ENCODE assay signal across 1 cellular context in the genomic region with DNA sequence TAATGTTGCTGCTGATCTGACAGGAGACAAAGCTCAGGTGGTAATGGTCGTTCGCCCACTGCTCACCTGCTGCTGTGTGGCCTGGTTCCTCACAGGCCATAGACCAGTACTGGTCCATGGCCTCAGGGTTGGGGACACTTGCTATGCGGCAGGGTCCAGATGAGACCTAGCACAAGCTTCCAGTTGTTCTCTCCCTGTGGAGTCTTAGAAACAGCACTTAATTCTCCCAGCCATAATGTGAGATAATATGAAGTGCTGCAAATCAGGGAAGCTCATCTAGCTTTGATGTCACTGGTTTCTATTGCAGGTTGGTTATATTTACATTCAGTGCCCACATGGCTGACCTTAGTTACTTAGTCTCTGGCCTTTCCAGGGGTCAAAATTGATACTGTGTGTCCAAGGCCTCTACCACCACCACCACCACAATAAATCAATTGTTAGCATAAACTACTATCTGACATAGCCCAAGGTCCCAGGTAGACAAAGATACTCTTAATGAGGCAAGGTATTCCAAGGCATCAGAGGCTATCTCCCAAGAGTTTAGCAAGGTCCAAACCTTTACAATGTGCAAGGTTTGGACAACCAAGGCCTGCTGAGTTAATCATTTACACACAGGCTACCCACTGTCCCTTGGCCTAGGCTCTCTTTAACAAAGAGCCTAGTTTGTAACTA.
A peak's percentile ranks its signal among the peaks of the same experiment; 100 is the strongest.
TF ChIP-seq lines count a peak whose summit lies in the region.

No MANE protein-coding gene starts in this region.

TF ChIP-seq in HepG2, 621 proteins besides CTCF, POLR2A, EP300 and RAD21 (continued from another document and continues in another):
- TF ChIP-seq, protein P1, sequence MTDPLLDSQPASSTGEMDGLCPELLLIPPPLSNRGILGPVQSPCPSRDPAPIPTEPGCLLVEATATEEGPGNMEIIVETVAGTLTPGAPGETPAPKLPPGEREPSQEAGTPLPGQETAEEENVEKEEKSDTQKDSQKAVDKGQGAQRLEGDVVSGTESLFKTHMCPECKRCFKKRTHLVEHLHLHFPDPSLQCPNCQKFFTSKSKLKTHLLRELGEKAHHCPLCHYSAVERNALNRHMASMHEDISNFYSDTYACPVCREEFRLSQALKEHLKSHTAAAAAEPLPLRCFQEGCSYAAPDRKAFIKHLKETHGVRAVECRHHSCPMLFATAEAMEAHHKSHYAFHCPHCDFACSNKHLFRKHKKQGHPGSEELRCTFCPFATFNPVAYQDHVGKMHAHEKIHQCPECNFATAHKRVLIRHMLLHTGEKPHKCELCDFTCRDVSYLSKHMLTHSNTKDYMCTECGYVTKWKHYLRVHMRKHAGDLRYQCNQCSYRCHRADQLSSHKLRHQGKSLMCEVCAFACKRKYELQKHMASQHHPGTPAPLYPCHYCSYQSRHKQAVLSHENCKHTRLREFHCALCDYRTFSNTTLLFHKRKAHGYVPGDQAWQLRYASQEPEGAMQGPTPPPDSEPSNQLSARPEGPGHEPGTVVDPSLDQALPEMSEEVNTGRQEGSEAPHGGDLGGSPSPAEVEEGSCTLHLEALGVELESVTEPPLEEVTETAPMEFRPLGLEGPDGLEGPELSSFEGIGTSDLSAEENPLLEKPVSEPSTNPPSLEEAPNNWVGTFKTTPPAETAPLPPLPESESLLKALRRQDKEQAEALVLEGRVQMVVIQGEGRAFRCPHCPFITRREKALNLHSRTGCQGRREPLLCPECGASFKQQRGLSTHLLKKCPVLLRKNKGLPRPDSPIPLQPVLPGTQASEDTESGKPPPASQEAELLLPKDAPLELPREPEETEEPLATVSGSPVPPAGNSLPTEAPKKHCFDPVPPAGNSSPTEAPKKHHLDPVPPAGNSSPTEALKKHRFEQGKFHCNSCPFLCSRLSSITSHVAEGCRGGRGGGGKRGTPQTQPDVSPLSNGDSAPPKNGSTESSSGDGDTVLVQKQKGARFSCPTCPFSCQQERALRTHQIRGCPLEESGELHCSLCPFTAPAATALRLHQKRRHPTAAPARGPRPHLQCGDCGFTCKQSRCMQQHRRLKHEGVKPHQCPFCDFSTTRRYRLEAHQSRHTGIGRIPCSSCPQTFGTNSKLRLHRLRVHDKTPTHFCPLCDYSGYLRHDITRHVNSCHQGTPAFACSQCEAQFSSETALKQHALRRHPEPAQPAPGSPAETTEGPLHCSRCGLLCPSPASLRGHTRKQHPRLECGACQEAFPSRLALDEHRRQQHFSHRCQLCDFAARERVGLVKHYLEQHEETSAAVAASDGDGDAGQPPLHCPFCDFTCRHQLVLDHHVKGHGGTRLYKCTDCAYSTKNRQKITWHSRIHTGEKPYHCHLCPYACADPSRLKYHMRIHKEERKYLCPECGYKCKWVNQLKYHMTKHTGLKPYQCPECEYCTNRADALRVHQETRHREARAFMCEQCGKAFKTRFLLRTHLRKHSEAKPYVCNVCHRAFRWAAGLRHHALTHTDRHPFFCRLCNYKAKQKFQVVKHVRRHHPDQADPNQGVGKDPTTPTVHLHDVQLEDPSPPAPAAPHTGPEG (CRISPR knock-in tag; IDR thresholded peaks at IDR 0.05): no peak
- TF ChIP-seq, protein P2, sequence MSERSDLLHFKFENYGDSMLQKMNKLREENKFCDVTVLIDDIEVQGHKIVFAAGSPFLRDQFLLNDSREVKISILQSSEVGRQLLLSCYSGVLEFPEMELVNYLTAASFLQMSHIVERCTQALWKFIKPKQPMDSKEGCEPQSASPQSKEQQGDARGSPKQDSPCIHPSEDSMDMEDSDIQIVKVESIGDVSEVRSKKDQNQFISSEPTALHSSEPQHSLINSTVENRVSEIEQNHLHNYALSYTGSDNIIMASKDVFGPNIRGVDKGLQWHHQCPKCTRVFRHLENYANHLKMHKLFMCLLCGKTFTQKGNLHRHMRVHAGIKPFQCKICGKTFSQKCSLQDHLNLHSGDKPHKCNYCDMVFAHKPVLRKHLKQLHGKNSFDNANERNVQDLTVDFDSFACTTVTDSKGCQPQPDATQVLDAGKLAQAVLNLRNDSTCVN (CRISPR knock-in tag; IDR thresholded peaks at IDR 0.05; ENCODE audit: borderline replicate concordance): no peak
- TF ChIP-seq, protein P3, sequence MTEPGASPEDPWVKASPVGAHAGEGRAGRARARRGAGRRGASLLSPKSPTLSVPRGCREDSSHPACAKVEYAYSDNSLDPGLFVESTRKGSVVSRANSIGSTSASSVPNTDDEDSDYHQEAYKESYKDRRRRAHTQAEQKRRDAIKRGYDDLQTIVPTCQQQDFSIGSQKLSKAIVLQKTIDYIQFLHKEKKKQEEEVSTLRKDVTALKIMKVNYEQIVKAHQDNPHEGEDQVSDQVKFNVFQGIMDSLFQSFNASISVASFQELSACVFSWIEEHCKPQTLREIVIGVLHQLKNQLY (CRISPR knock-in tag; IDR thresholded peaks at IDR 0.05): peak; percentile 78
- no peak for TF ChIP-seq ZNF230 (CRISPR knock-in tag; IDR thresholded peaks at IDR 0.05)
- TF ChIP-seq ZNF713 (CRISPR knock-in tag; IDR thresholded peaks at IDR 0.05): no peak
- TF ChIP-seq, protein P4, sequence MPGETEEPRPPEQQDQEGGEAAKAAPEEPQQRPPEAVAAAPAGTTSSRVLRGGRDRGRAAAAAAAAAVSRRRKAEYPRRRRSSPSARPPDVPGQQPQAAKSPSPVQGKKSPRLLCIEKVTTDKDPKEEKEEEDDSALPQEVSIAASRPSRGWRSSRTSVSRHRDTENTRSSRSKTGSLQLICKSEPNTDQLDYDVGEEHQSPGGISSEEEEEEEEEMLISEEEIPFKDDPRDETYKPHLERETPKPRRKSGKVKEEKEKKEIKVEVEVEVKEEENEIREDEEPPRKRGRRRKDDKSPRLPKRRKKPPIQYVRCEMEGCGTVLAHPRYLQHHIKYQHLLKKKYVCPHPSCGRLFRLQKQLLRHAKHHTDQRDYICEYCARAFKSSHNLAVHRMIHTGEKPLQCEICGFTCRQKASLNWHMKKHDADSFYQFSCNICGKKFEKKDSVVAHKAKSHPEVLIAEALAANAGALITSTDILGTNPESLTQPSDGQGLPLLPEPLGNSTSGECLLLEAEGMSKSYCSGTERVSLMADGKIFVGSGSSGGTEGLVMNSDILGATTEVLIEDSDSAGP (CRISPR knock-in tag; IDR thresholded peaks at IDR 0.05; ENCODE audit: borderline replicate concordance): peak; percentile 56; the same call in 1 of the 2 replicates
- no peak for TF ChIP-seq ZBTB42 (CRISPR knock-in tag; IDR thresholded peaks at IDR 0.05)
- peak; percentile 10; the same call in 1 of the 2 replicates for TF ChIP-seq ZNF644 (CRISPR knock-in tag; IDR thresholded peaks at IDR 0.05; ENCODE audit: low read depth)
- TF ChIP-seq ZNF782 (CRISPR knock-in tag; IDR thresholded peaks at IDR 0.05; ENCODE audit: borderline replicate concordance): no peak
- no peak for TF ChIP-seq ZBTB20 (CRISPR knock-in tag; IDR thresholded peaks at IDR 0.05; ENCODE audit: borderline replicate concordance, low read depth)
- TF ChIP-seq, protein P5, sequence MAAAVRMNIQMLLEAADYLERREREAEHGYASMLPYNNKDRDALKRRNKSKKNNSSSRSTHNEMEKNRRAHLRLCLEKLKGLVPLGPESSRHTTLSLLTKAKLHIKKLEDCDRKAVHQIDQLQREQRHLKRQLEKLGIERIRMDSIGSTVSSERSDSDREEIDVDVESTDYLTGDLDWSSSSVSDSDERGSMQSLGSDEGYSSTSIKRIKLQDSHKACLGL (CRISPR knock-in tag; IDR thresholded peaks at IDR 0.05): no peak
- no peak for TF ChIP-seq PTBP1 (IDR thresholded peaks at IDR 0.05; ENCODE audit: low read depth, low read length, poor library complexity, severe bottlenecking)
- peak; percentile 69; the same call in 1 of the 2 replicates for TF ChIP-seq ZNF34 (CRISPR knock-in tag; IDR thresholded peaks at IDR 0.05; ENCODE audit: borderline replicate concordance)
- TF ChIP-seq, protein P6, sequence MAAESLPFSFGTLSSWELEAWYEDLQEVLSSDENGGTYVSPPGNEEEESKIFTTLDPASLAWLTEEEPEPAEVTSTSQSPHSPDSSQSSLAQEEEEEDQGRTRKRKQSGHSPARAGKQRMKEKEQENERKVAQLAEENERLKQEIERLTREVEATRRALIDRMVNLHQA (CRISPR knock-in tag; IDR thresholded peaks at IDR 0.05): no peak
- peak; percentile 68 for TF ChIP-seq PHF5A (CRISPR knock-in tag; IDR thresholded peaks at IDR 0.05; ENCODE audit: low read depth, unreplicated experiment)
- TF ChIP-seq ZZZ3 (CRISPR knock-in tag; IDR thresholded peaks at IDR 0.05; ENCODE audit: borderline replicate concordance): no peak
- TF ChIP-seq, protein P7, sequence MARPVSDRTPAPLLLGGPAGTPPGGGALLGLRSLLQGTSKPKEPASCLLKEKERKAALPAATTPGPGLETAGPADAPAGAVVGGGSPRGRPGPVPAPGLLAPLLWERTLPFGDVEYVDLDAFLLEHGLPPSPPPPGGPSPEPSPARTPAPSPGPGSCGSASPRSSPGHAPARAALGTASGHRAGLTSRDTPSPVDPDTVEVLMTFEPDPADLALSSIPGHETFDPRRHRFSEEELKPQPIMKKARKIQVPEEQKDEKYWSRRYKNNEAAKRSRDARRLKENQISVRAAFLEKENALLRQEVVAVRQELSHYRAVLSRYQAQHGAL (CRISPR knock-in tag; IDR thresholded peaks at IDR 0.05; ENCODE audit: not compliant biosample characterization): no peak
- no peak for TF ChIP-seq DNMT3B (CRISPR knock-in tag; conservative IDR thresholded peaks at IDR 0.05)
- TF ChIP-seq, protein P8, sequence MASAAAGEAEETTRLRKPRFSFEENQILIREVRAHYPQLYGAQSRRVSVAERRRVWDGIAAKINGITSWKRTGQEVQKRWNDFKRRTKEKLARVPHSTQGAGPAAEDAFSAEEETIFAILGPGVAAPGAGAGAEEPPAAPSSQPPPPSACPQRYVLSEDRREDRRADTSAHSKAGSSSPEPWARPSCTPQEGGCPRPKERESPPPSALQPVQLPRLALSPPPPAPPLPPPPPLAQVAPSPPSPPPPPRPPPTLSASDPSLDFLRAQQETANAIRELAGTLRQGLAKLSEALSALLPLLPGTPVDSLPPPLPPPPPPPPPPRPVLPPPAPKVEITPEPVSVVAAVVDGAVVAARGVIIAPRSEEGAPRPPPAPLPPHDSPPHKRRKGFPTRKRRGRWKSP (CRISPR knock-in tag; IDR thresholded peaks at IDR 0.05): peak; percentile 72; the same call in 1 of the 2 replicates
- TF ChIP-seq, protein P9, sequence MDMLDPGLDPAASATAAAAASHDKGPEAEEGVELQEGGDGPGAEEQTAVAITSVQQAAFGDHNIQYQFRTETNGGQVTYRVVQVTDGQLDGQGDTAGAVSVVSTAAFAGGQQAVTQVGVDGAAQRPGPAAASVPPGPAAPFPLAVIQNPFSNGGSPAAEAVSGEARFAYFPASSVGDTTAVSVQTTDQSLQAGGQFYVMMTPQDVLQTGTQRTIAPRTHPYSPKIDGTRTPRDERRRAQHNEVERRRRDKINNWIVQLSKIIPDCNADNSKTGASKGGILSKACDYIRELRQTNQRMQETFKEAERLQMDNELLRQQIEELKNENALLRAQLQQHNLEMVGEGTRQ (IDR thresholded peaks at IDR 0.05; ENCODE audit: low read depth, low read length): no peak
- TF ChIP-seq, protein P9 (CRISPR knock-in tag; IDR thresholded peaks at IDR 0.05; ENCODE audit: borderline replicate concordance): no peak
- no peak; the same call in 1 of the 2 replicates for TF ChIP-seq ZNF296 (CRISPR knock-in tag; conservative IDR thresholded peaks at IDR 0.05)
- no peak; the same call in 1 of the 2 replicates for TF ChIP-seq ZNF124 (CRISPR knock-in tag; IDR thresholded peaks at IDR 0.05)
- TF ChIP-seq AKAP8 (CRISPR knock-in tag; IDR thresholded peaks at IDR 0.05): no peak
- TF ChIP-seq, protein P10, sequence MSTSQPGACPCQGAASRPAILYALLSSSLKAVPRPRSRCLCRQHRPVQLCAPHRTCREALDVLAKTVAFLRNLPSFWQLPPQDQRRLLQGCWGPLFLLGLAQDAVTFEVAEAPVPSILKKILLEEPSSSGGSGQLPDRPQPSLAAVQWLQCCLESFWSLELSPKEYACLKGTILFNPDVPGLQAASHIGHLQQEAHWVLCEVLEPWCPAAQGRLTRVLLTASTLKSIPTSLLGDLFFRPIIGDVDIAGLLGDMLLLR (CRISPR knock-in tag; IDR thresholded peaks at IDR 0.05): no peak
- TF ChIP-seq, protein P11, sequence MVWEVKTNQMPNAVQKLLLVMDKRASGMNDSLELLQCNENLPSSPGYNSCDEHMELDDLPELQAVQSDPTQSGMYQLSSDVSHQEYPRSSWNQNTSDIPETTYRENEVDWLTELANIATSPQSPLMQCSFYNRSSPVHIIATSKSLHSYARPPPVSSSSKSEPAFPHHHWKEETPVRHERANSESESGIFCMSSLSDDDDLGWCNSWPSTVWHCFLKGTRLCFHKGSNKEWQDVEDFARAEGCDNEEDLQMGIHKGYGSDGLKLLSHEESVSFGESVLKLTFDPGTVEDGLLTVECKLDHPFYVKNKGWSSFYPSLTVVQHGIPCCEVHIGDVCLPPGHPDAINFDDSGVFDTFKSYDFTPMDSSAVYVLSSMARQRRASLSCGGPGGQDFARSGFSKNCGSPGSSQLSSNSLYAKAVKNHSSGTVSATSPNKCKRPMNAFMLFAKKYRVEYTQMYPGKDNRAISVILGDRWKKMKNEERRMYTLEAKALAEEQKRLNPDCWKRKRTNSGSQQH (CRISPR knock-in tag; IDR thresholded peaks at IDR 0.05; ENCODE audit: low read depth): no peak
- TF ChIP-seq ZNF747 (CRISPR knock-in tag; IDR thresholded peaks at IDR 0.05; ENCODE audit: borderline replicate concordance): peak; percentile 57; the same call in 1 of the 2 replicates
- peak; percentile 93 to 98 for TF ChIP-seq NR2F1 (CRISPR knock-in tag; IDR thresholded peaks at IDR 0.05)
- no peak for TF ChIP-seq PCBP1 (IDR thresholded peaks at IDR 0.05; ENCODE audit: borderline replicate concordance, low read depth, low read length)
- TF ChIP-seq RELA (CRISPR knock-in tag; IDR thresholded peaks at IDR 0.05): no peak
- TF ChIP-seq, protein P12, sequence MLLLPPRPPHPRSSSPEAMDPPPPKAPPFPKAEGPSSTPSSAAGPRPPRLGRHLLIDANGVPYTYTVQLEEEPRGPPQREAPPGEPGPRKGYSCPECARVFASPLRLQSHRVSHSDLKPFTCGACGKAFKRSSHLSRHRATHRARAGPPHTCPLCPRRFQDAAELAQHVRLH (CRISPR knock-in tag; IDR thresholded peaks at IDR 0.05; ENCODE audit: borderline replicate concordance, low read depth): no peak
- no peak for TF ChIP-seq PHF8 (CRISPR knock-in tag; IDR thresholded peaks at IDR 0.05)
- no peak for TF ChIP-seq CBX2 (IDR thresholded peaks at IDR 0.05; ENCODE audit: low read depth, low read length)
- no peak for TF ChIP-seq CBX2 (CRISPR knock-in tag; IDR thresholded peaks at IDR 0.05; ENCODE audit: low read depth)
- TF ChIP-seq, protein P13, sequence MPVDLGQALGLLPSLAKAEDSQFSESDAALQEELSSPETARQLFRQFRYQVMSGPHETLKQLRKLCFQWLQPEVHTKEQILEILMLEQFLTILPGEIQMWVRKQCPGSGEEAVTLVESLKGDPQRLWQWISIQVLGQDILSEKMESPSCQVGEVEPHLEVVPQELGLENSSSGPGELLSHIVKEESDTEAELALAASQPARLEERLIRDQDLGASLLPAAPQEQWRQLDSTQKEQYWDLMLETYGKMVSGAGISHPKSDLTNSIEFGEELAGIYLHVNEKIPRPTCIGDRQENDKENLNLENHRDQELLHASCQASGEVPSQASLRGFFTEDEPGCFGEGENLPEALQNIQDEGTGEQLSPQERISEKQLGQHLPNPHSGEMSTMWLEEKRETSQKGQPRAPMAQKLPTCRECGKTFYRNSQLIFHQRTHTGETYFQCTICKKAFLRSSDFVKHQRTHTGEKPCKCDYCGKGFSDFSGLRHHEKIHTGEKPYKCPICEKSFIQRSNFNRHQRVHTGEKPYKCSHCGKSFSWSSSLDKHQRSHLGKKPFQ (CRISPR knock-in tag; IDR thresholded peaks at IDR 0.05; ENCODE audit: insufficient replicate concordance): no peak
- TF ChIP-seq ZNF367 (CRISPR knock-in tag; IDR thresholded peaks at IDR 0.05; ENCODE audit: borderline replicate concordance): no peak
